In genomic region chr7:128705891-128706333, GRCh38 we compare ENCODE assay signal across 1 cellular context.
TF ChIP-seq lines count a peak whose summit lies in the region.

No MANE protein-coding gene starts in this region.

TF ChIP-seq in K562, 482 proteins besides CTCF, POLR2A, EP300 and RAD21 (continued from another document and continues in another):
- TF ChIP-seq, protein P1, sequence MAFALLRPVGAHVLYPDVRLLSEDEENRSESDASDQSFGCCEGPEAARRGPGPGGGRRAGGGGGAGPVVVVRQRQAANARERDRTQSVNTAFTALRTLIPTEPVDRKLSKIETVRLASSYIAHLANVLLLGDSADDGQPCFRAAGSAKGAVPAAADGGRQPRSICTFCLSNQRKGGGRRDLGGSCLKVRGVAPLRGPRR (CRISPR knock-in tag; IDR thresholded peaks at IDR 0.05), result no peak
- TF ChIP-seq, protein P2, sequence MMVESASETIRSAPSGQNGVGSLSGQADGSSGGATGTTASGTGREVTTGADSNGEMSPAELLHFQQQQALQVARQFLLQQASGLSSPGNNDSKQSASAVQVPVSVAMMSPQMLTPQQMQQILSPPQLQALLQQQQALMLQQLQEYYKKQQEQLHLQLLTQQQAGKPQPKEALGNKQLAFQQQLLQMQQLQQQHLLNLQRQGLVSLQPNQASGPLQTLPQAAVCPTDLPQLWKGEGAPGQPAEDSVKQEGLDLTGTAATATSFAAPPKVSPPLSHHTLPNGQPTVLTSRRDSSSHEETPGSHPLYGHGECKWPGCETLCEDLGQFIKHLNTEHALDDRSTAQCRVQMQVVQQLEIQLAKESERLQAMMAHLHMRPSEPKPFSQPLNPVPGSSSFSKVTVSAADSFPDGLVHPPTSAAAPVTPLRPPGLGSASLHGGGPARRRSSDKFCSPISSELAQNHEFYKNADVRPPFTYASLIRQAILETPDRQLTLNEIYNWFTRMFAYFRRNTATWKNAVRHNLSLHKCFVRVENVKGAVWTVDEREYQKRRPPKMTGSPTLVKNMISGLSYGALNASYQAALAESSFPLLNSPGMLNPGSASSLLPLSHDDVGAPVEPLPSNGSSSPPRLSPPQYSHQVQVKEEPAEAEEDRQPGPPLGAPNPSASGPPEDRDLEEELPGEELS (CRISPR knock-in tag; IDR thresholded peaks at IDR 0.05; ENCODE audit: borderline replicate concordance), result no peak
- TF ChIP-seq, protein P3, sequence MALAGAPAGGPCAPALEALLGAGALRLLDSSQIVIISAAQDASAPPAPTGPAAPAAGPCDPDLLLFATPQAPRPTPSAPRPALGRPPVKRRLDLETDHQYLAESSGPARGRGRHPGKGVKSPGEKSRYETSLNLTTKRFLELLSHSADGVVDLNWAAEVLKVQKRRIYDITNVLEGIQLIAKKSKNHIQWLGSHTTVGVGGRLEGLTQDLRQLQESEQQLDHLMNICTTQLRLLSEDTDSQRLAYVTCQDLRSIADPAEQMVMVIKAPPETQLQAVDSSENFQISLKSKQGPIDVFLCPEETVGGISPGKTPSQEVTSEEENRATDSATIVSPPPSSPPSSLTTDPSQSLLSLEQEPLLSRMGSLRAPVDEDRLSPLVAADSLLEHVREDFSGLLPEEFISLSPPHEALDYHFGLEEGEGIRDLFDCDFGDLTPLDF (CRISPR knock-in tag; IDR thresholded peaks at IDR 0.05), result no peak
- no peak for TF ChIP-seq CCNT2 (IDR thresholded peaks at IDR 0.05; ENCODE audit: borderline replicate concordance, extremely low read depth, insufficient read length, low read depth, low read length)
- TF ChIP-seq, protein P4, sequence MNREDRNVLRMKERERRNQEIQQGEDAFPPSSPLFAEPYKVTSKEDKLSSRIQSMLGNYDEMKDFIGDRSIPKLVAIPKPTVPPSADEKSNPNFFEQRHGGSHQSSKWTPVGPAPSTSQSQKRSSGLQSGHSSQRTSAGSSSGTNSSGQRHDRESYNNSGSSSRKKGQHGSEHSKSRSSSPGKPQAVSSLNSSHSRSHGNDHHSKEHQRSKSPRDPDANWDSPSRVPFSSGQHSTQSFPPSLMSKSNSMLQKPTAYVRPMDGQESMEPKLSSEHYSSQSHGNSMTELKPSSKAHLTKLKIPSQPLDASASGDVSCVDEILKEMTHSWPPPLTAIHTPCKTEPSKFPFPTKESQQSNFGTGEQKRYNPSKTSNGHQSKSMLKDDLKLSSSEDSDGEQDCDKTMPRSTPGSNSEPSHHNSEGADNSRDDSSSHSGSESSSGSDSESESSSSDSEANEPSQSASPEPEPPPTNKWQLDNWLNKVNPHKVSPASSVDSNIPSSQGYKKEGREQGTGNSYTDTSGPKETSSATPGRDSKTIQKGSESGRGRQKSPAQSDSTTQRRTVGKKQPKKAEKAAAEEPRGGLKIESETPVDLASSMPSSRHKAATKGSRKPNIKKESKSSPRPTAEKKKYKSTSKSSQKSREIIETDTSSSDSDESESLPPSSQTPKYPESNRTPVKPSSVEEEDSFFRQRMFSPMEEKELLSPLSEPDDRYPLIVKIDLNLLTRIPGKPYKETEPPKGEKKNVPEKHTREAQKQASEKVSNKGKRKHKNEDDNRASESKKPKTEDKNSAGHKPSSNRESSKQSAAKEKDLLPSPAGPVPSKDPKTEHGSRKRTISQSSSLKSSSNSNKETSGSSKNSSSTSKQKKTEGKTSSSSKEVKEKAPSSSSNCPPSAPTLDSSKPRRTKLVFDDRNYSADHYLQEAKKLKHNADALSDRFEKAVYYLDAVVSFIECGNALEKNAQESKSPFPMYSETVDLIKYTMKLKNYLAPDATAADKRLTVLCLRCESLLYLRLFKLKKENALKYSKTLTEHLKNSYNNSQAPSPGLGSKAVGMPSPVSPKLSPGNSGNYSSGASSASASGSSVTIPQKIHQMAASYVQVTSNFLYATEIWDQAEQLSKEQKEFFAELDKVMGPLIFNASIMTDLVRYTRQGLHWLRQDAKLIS (CRISPR knock-in tag; IDR thresholded peaks at IDR 0.05), result no peak
- TF ChIP-seq ZNF316 (IDR thresholded peaks at IDR 0.05), result no peak
- TF ChIP-seq, protein P5, sequence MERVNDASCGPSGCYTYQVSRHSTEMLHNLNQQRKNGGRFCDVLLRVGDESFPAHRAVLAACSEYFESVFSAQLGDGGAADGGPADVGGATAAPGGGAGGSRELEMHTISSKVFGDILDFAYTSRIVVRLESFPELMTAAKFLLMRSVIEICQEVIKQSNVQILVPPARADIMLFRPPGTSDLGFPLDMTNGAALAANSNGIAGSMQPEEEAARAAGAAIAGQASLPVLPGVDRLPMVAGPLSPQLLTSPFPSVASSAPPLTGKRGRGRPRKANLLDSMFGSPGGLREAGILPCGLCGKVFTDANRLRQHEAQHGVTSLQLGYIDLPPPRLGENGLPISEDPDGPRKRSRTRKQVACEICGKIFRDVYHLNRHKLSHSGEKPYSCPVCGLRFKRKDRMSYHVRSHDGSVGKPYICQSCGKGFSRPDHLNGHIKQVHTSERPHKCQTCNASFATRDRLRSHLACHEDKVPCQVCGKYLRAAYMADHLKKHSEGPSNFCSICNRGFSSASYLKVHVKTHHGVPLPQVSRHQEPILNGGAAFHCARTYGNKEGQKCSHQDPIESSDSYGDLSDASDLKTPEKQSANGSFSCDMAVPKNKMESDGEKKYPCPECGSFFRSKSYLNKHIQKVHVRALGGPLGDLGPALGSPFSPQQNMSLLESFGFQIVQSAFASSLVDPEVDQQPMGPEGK (CRISPR knock-in tag; IDR thresholded peaks at IDR 0.05; ENCODE audit: borderline replicate concordance), result no peak
- TF ChIP-seq, protein P6, sequence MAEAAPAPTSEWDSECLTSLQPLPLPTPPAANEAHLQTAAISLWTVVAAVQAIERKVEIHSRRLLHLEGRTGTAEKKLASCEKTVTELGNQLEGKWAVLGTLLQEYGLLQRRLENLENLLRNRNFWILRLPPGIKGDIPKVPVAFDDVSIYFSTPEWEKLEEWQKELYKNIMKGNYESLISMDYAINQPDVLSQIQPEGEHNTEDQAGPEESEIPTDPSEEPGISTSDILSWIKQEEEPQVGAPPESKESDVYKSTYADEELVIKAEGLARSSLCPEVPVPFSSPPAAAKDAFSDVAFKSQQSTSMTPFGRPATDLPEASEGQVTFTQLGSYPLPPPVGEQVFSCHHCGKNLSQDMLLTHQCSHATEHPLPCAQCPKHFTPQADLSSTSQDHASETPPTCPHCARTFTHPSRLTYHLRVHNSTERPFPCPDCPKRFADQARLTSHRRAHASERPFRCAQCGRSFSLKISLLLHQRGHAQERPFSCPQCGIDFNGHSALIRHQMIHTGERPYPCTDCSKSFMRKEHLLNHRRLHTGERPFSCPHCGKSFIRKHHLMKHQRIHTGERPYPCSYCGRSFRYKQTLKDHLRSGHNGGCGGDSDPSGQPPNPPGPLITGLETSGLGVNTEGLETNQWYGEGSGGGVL (CRISPR knock-in tag; IDR thresholded peaks at IDR 0.05), result no peak
- peak; percentile 45 for TF ChIP-seq DPF2 (IDR thresholded peaks at IDR 0.05)
- TF ChIP-seq ZNF274 (IDR thresholded peaks at IDR 0.05; ENCODE audit: borderline replicate concordance, low read depth, low read length), result no peak
- no peak for TF ChIP-seq ZNF445 (CRISPR knock-in tag; IDR thresholded peaks at IDR 0.05; ENCODE audit: low read depth)
- TF ChIP-seq MEIS2 (IDR thresholded peaks at IDR 0.05; ENCODE audit: partially characterized antibody), result peak; percentile 39
- no peak for TF ChIP-seq MLLT1 (IDR thresholded peaks at IDR 0.05)
- TF ChIP-seq BRD4 (IDR thresholded peaks at IDR 0.05), result no peak
- TF ChIP-seq, protein P7, sequence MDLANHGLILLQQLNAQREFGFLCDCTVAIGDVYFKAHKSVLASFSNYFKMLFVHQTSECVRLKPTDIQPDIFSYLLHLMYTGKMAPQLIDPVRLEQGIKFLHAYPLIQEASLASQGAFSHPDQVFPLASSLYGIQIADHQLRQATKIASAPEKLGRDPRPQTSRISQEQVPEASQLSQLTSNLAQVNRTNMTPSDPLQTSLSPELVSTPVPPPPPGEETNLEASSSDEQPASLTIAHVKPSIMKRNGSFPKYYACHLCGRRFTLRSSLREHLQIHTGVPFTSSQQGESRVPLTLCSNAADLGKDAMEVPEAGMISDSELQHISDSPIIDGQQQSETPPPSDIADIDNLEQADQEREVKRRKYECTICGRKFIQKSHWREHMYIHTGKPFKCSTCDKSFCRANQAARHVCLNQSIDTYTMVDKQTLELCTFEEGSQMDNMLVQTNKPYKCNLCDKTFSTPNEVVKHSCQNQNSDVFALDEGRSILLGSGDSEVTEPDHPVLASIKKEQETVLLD (IDR thresholded peaks at IDR 0.05), result no peak
- TF ChIP-seq ZNF644 (tag; IDR thresholded peaks at IDR 0.05; ENCODE audit: low read depth), result no peak
- no peak for TF ChIP-seq BRF1 (IDR thresholded peaks at IDR 0.05; ENCODE audit: borderline replicate concordance, extremely low read depth, insufficient read length)
- peak; percentile 16; the same call in 1 of the 2 replicates for TF ChIP-seq PKNOX1 (IDR thresholded peaks at IDR 0.05)
- no peak for TF ChIP-seq CCAR2 (IDR thresholded peaks at IDR 0.05; ENCODE audit: low read depth, low read length)
- TF ChIP-seq JUN (IDR thresholded peaks at IDR 0.05; ENCODE audit: borderline replicate concordance, low read depth, low read length), result 0 out of 2 replicates have a peak, but pooled peaks have one; percentile 31
- no peak for TF ChIP-seq JUN (CRISPR knock-in tag; IDR thresholded peaks at IDR 0.05; ENCODE audit: borderline replicate concordance)
- no peak for TF ChIP-seq ZNF121 (CRISPR knock-in tag; conservative IDR thresholded peaks at IDR 0.05)
- no peak for TF ChIP-seq ZBED1 (IDR thresholded peaks at IDR 0.05)
- TF ChIP-seq ZNF696 (CRISPR knock-in tag; conservative IDR thresholded peaks at IDR 0.05), result no peak
- TF ChIP-seq ZNF449 (CRISPR knock-in tag; IDR thresholded peaks at IDR 0.05), result no peak
- TF ChIP-seq NFIC (IDR thresholded peaks at IDR 0.05), result peak; percentile 79
- no peak for TF ChIP-seq TEAD2 (tag; IDR thresholded peaks at IDR 0.05)
- no peak for TF ChIP-seq CEBPB (tag; IDR thresholded peaks at IDR 0.05)
- no peak for TF ChIP-seq PTTG1 (tag; IDR thresholded peaks at IDR 0.05; ENCODE audit: low read depth)
- TF ChIP-seq, protein P8, sequence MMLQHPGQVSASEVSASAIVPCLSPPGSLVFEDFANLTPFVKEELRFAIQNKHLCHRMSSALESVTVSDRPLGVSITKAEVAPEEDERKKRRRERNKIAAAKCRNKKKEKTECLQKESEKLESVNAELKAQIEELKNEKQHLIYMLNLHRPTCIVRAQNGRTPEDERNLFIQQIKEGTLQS (IDR thresholded peaks at IDR 0.05), result peak; percentile 89
- TF ChIP-seq, protein P8 (CRISPR knock-in tag; conservative IDR thresholded peaks at IDR 0.05), result no peak; the same call in 1 of the 2 replicates
- no peak for TF ChIP-seq NEUROD1 (IDR thresholded peaks at IDR 0.05; ENCODE audit: borderline replicate concordance, low read depth, low read length, partially characterized antibody)
- no peak for TF ChIP-seq MED1 (CRISPR knock-in tag; IDR thresholded peaks at IDR 0.05; ENCODE audit: borderline replicate concordance)
- TF ChIP-seq MLX (CRISPR knock-in tag; conservative IDR thresholded peaks at IDR 0.05), result no peak
- no peak for TF ChIP-seq MAFK (IDR thresholded peaks at IDR 0.05; ENCODE audit: low read length)
- TF ChIP-seq XRCC3 (IDR thresholded peaks at IDR 0.05), result no peak
- TF ChIP-seq POLR2B (IDR thresholded peaks at IDR 0.05; ENCODE audit: low read depth, partially characterized antibody), result no peak
- TF ChIP-seq RBM17 (IDR thresholded peaks at IDR 0.05; ENCODE audit: borderline replicate concordance, low read depth, low read length), result no peak
- TF ChIP-seq FIP1L1 (IDR thresholded peaks at IDR 0.05; ENCODE audit: low read depth, low read length, poor library complexity, severe bottlenecking), result no peak
- TF ChIP-seq ZNF174 (CRISPR knock-in tag; IDR thresholded peaks at IDR 0.05), result no peak
- TF ChIP-seq SMARCE1 (IDR thresholded peaks at IDR 0.05), result peak; percentile 15; the same call in 1 of the 2 replicates
